10 cellular contexts compared by ENCODE assay signal in genomic region chr16:66366433-66367299, GRCh38. TPM values are rescaled to one million over a fixed set of nuclear protein-coding genes. Genes with fewer than 3 reads are reported as not detected.
A peak's percentile ranks its signal among the peaks of the same experiment; 100 is the strongest.
DNase-seq lines count a peak whose midpoint lies in the region; ATAC-seq and TF ChIP-seq lines count a peak whose summit lies in the region.
"Had no signal": no experiment of that assay in that cellular context is flagged by ENCODE, and none has a peak within 500 bp of the region (broad histone marks: within the 10 kb centered on the region; RNA-seq: fewer than 3 reads in every experiment).

Gene CDH5 (plus strand): TSS chr16:66366691. CDS start chr16:66379338, 12,647 bp downstream.

- peaks cover 10% of the 10 kb centered on the region for H3K4me1 Mint-ChIP-seq in stimulated activated naive CD8-positive, alpha-beta T cell treated with anti-CD3 and anti-CD28 coated beads, Interleukin-15, amount 100 ng/mL, for 72 hours
- H3K4me1 Mint-ChIP-seq in glutamatergic neuron (ENCODE audit: low read depth, unreplicated experiment) = peaks cover 31% of the 10 kb centered on the region

- no TSS peak for BruUV-seq in A673 (replicated peaks; lab: Mats Ljungman, UMichigan)

- H3K4me3 Mint-ChIP-seq in stimulated activated naive CD8-positive, alpha-beta T cell treated with anti-CD3 and anti-CD28 coated beads, Interleukin-15, amount 100 ng/mL, for 72 hours = no peak within 1 kb of the TSS
- H3K4me3 Mint-ChIP-seq in glutamatergic neuron (ENCODE audit: unreplicated experiment) = peak within 1 kb of the TSS; percentile 51

- peak within 1 kb of the TSS in 1 of 2 donors; percentile 81 for H3K27ac ChIP-seq in ovary
- H3K27ac ChIP-seq in A673 (ENCODE audit: low read depth, low read length, poor library complexity, severe bottlenecking) = no peak within 1 kb of the TSS
- no peak within 1 kb of the TSS for H3K27ac ChIP-seq in RWPE1

- peaks cover 44% of the 10 kb centered on the region for H3K27me3 Mint-ChIP-seq in stimulated activated naive CD8-positive, alpha-beta T cell treated with anti-CD3 and anti-CD28 coated beads, Interleukin-15, amount 100 ng/mL, for 72 hours
- H3K27me3 Mint-ChIP-seq in glutamatergic neuron (ENCODE audit: unreplicated experiment) = peaks cover 23% of the 10 kb centered on the region

- intact Hi-C loops in ovary (cut with DNase I) (no loop called here), A673 (cut with micrococcal nuclease; ENCODE audit: unreplicated experiment) (no loop called here)

- H3K27me3 ChIP-seq in ovary = no peaks in the 10 kb centered on the region
- H3K27me3 ChIP-seq in A673 (replicated peaks; ENCODE audit: insufficient read depth, low read depth, low read length, poor library complexity) = no peaks in the 10 kb centered on the region

- no peaks in the 10 kb centered on the region for H3K36me3 ChIP-seq in ovary
- H3K36me3 ChIP-seq in A673 (ENCODE audit: insufficient read depth, low read length, poor library complexity, severe bottlenecking) = no peaks in the 10 kb centered on the region

- no peak within 1 kb of the TSS for H3K4me3 ChIP-seq in ovary
- no peak within 1 kb of the TSS for H3K4me3 ChIP-seq in A673 (ENCODE audit: low read depth, low read length, poor library complexity, severe bottlenecking)

- POLR2A ChIA-PET in A673 (lab: Charles Lee; ENCODE audit: low non-redundant PET) (no interaction called here), RWPE1 (lab: Yijun Ruan, JAX; ENCODE audit: low non-redundant PET) (no interaction called here)

- TF ChIP-seq CTCF in glutamatergic neuron (IDR thresholded peaks at IDR 0.05; ENCODE audit: partially characterized antibody, unreplicated experiment) (no peak), ovary (IDR thresholded peaks at IDR 0.05) (no peak), A673 (conservative IDR thresholded peaks at IDR 0.05; ENCODE audit: low read depth, low read length) (no peak), RWPE1 (conservative IDR thresholded peaks at IDR 0.05; ENCODE audit: low read depth) (no peak)

- DNase-seq in stimulated activated naive CD8-positive, alpha-beta T cell treated with anti-CD3 and anti-CD28 coated beads, Interleukin-15, amount 100 ng/mL, for 72 hours = no peak
- DNase-seq in stimulated activated naive CD8-positive, alpha-beta T cell treated with anti-CD3 and anti-CD28 coated beads, Interleukin-15, Interleukin-2, amounts not matched to agents 100 U/mL and 50 U/mL, for 24 hours = no peak
- DNase-seq in glutamatergic neuron = peak; percentile 62
- peak; percentile 74 to 86 (median 82) for DNase-seq in ovary
- DNase-seq in SIG-M5 treated with dmso at 0.1 percent for 504 hours (lab: John Stamatoyannopoulos, UW; ENCODE audit: unreplicated experiment) = no peak
- no peak for DNase-seq in A673 (ENCODE audit: low spot score)
- DNase-seq in RWPE1 (ENCODE audit: low spot score) = no peak
- DNase-seq in islet precursor cell = no peak
- DNase-seq: NCI-H2081 treated with DMSO at 0.1 percent for 48 hours had no signal

- H3K36me3 Mint-ChIP-seq in glutamatergic neuron (ENCODE audit: unreplicated experiment) = no peaks in the 10 kb centered on the region

- ATAC-seq in stimulated activated naive CD8-positive, alpha-beta T cell treated with anti-CD3 and anti-CD28 coated beads, Interleukin-15, amount 100 ng/mL, for 72 hours = peak; percentile 22
- no peak for ATAC-seq in stimulated activated naive CD8-positive, alpha-beta T cell treated with anti-CD3 and anti-CD28 coated beads, Interleukin-15, Interleukin-2, amounts not matched to agents 100 U/mL and 50 U/mL, for 24 hours

- H3K9me3 Mint-ChIP-seq in stimulated activated naive CD8-positive, alpha-beta T cell treated with anti-CD3 and anti-CD28 coated beads, Interleukin-15, amount 100 ng/mL, for 72 hours = no peaks in the 10 kb centered on the region
- H3K9me3 Mint-ChIP-seq in glutamatergic neuron (ENCODE audit: unreplicated experiment) = peaks cover 29% of the 10 kb centered on the region

- H3K27ac Mint-ChIP-seq in stimulated activated naive CD8-positive, alpha-beta T cell treated with anti-CD3 and anti-CD28 coated beads, Interleukin-15, amount 100 ng/mL, for 72 hours = peak within 1 kb of the TSS in 1 of 2 donors; percentile 71
- peak within 1 kb of the TSS; percentile 100 for H3K27ac Mint-ChIP-seq in glutamatergic neuron (ENCODE audit: unreplicated experiment)

- H3K4me1 ChIP-seq in ovary (ENCODE audit: insufficient read depth) (peaks cover 12% of the 10 kb centered on the region), A673 (ENCODE audit: insufficient read depth, low read length, poor library complexity, severe bottlenecking) (peaks cover 10% of the 10 kb centered on the region)

- CTCF ChIA-PET in A673 (lab: Charles Lee) (interaction anchor here (0.5 kb wide), 1 partner anchor 212 kb away, joined by 10 read pairs; no protein-coding TSS in a partner anchor), RWPE1 (lab: Yijun Ruan, JAX) (interaction anchor here (0.7 to 1.5 kb wide), 3 partner anchors 9 to 334 kb away, joined by 3 to 5 read pairs (median 3); no protein-coding TSS in a partner anchor)

- H3K9me3 ChIP-seq in ovary = no peaks in the 10 kb centered on the region
- H3K9me3 ChIP-seq in A673 (ENCODE audit: low read depth, low read length, poor library complexity, severe bottlenecking) = no peaks in the 10 kb centered on the region

- no peak for TF ChIP-seq POLR2A in ovary (IDR thresholded peaks at IDR 0.05)

- 39 to 44% (median 43%) methylated on average over 23 to 25 of the region's 25 CpGs for WGBS in ovary, 3 donors

- TF ChIP-seq EP300 in ovary (IDR thresholded peaks at IDR 0.05) = no peak

RNA-seq across cellular contexts. Expression of gene CDH5, which starts in this region (rescaled TPM):
- 9.6 TPM for total RNA-seq in glutamatergic neuron (ENCODE audit: unreplicated experiment)
- total RNA-seq in ovary = 10 to 100 TPM in 4 of 7 donors, 1 to 10 TPM in 3; 6.0 to 24.7 (median 10.8) TPM
- 10 to 100 TPM; 18.7 to 36.8 TPM for polyA plus RNA-seq in ovary
- 0.09 and 0.26 TPM in 2 replicates for total RNA-seq in A673 (2021)
- polyA plus RNA-seq: AG04450 had no signal

Comparison
In these comparisons a context has a peak if more than half of its experiments do, and no peak if none do; other contexts are left out.
1. DNase-seq: peak in glutamatergic neuron (single experiment) and ovary (5 of 5); none in stimulated activated naive CD8-positive, alpha-beta T cell treated with anti-CD3 and anti-CD28 coated beads, Interleukin-15, amount 100 ng/mL, for 72 hours (0 of 2), stimulated activated naive CD8-positive, alpha-beta T cell treated with anti-CD3 and anti-CD28 coated beads, Interleukin-15, Interleukin-2, amounts not matched to agents 100 U/mL and 50 U/mL, for 24 hours (single experiment), SIG-M5 treated with dmso at 0.1 percent for 504 hours (single experiment), A673 (single experiment), RWPE1 (single experiment) and islet precursor cell (single experiment).